ENCODE assay signal across 8 cellular contexts in the genomic region with DNA sequence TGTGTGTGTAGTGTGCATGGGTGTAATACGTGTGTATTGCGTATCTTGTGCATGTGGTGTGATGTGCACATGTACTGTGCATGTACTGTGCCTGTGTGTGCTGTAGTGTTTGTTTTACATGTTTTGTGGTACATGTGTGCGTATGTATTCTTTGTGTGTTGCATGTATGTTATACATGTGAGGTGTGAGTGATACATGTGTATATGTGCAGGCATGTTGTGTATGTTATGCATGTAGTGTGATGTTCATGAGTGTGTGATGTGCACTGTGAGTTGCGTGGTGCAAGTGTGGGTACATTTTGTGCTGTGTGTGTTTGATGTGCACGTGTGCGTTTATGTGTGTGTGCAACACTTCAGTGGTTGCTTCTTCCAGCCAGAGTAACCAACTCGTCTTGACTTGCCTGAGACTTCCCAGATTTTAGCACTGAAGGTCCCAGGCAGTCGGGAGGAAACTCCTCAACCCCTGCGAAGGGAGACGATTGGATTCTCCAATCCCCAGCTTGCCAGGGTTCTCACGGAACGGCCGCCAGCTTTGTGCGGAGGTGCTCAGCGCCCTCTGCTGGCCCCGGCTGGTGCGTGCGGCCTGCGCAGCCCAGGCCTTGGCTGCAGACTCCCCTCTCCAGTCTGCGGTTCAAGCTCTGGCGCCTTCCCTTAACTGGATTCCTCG. TPM values are rescaled to one million over a fixed set of nuclear protein-coding genes. Genes with fewer than 3 reads are reported as not detected.
DNase-seq lines count a peak whose midpoint lies in the region; ATAC-seq and TF ChIP-seq lines count a peak whose summit lies in the region.

No MANE protein-coding gene starts in this region.

- H3K27me3 ChIP-seq in right lobe of liver = no peaks in the 10 kb centered on the region

- H3K9me3 ChIP-seq in right lobe of liver = no peaks in the 10 kb centered on the region

- WGBS in right lobe of liver (ENCODE audit: insufficient coverage, low coverage, low lambda C conversion rate, missing lambda C conversion rate) = 51% methylated on average over 6 of the region's 22 CpGs

- peaks cover 0 to 4% (median 0%) of the 10 kb centered on the region in 4 donors for H3K4me1 ChIP-seq in right lobe of liver

- ATAC-seq in HG03039 (IDR thresholded peaks at IDR 0.05; ENCODE audit: unreplicated experiment) (peak; percentile 62), right lobe of liver (peak; percentile 84 to 89 (median 88))

- no peak for TF ChIP-seq POLR2A in right lobe of liver (IDR thresholded peaks at IDR 0.05)

- DNase-seq in cerebellum (ENCODE audit: low spot score) (peak; percentile 87), right lobe of liver (peak; percentile 80 to 83 (median 82)), GOT3 (lab: John Stamatoyannopoulos, UW) (no peak), nucleus accumbens (lab: John Stamatoyannopoulos, UW) (no peak)
- DNase-seq in stimulated activated CD4-positive, alpha-beta T cell treated with anti-CD3 and anti-CD28 coated beads, TNF-alpha, amount 100 ng/mL, for 4 hours (ENCODE audit: low read depth in 3 of 3) = peak; percentile 8 to 33 (median 27)

- peak; percentile 99 for TF ChIP-seq CTCF in GM12875 (IDR thresholded peaks at IDR 0.05; ENCODE audit: borderline replicate concordance, insufficient read depth, low read depth, low read length)
- peak; percentile 99 for TF ChIP-seq CTCF in VCaP (conservative IDR thresholded peaks at IDR 0.05)
- TF ChIP-seq CTCF in right lobe of liver (IDR thresholded peaks at IDR 0.05) = peak; percentile 93 to 98 (median 98)

- H3K36me3 ChIP-seq in right lobe of liver = no peaks in the 10 kb centered on the region

- no peak overlapping the region for H3K4me3 ChIP-seq in GM12875 (ENCODE audit: low read depth, low read length)
- peak overlapping the region in 1 of 3 donors; percentile 16 for H3K4me3 ChIP-seq in right lobe of liver

- H3K27ac ChIP-seq in VCaP = no peak overlapping the region
- no peak overlapping the region for H3K27ac ChIP-seq in right lobe of liver

- intact Hi-C loops in right lobe of liver (cut with DNase I) = no loop called here

RNA-seq across cellular contexts. Expression of a gene that starts 3.6 kb away (rescaled TPM):
- total RNA-seq in cerebellum (27.5 TPM), right lobe of liver (1 to 10 TPM; 2.0 to 9.2 (median 4.0) TPM)

Comparison
In these comparisons a context has a peak if more than half of its experiments do, and no peak if none do; other contexts are left out.
1. DNase-seq: peak in cerebellum (single experiment), right lobe of liver (3 of 3) and stimulated activated CD4-positive, alpha-beta T cell treated with anti-CD3 and anti-CD28 coated beads, TNF-alpha, amount 100 ng/mL, for 4 hours (3 of 3); none in GOT3 (single experiment) and nucleus accumbens (0 of 56).
2. Peak in every context shown above with its lines, with median percentiles within 50 percentile points of each other: CTCF ChIP-seq.